Comparison of ENCODE assay signal across 9 cellular contexts in genomic region chr18:13481820-13482640, GRCh38.
DNase-seq lines count a peak whose midpoint lies in the region; ATAC-seq and TF ChIP-seq lines count a peak whose summit lies in the region.
"Had no signal": no experiment of that assay in that cellular context is flagged by ENCODE, and none has a peak within 500 bp of the region (broad histone marks: within the 10 kb centered on the region; RNA-seq: fewer than 3 reads in every experiment).

No MANE protein-coding gene starts in this region.

- H3K9me3 Mint-ChIP-seq in activated CD4-positive, alpha-beta memory T cell treated with anti-CD3 and anti-CD28 coated beads for 36 hours: no peaks in the 10 kb centered on the region
- peaks cover 4% of the 10 kb centered on the region for H3K9me3 Mint-ChIP-seq in activated CD4-positive, alpha-beta memory T cell treated with anti-CD3 and anti-CD28 coated beads, Interleukin-2, amount 10 ng/mL, durations not matched to agents 7 days and 5 days
- H3K9me3 Mint-ChIP-seq in stimulated activated memory B cell treated with anti-CD40 and anti-IgM and Interleukin-4, amounts not matched to agents 10 μg/mL and 1 μg/mL and 100 μg/mL, for 72 hours: no peaks in the 10 kb centered on the region
- H3K9me3 Mint-ChIP-seq in Calu3 (ENCODE audit: low read depth, unreplicated experiment): no peaks in the 10 kb centered on the region

- no peaks in the 10 kb centered on the region for H3K27me3 Mint-ChIP-seq in activated CD4-positive, alpha-beta memory T cell treated with anti-CD3 and anti-CD28 coated beads for 36 hours
- H3K27me3 Mint-ChIP-seq in activated CD4-positive, alpha-beta memory T cell treated with anti-CD3 and anti-CD28 coated beads, Interleukin-2, amount 10 ng/mL, durations not matched to agents 7 days and 5 days: no peaks in the 10 kb centered on the region
- H3K27me3 Mint-ChIP-seq in stimulated activated memory B cell treated with anti-CD40 and anti-IgM and Interleukin-4, amounts not matched to agents 10 μg/mL and 1 μg/mL and 100 μg/mL, for 72 hours: no peaks in the 10 kb centered on the region
- peaks cover 70% of the 10 kb centered on the region for H3K27me3 Mint-ChIP-seq in Calu3 (ENCODE audit: unreplicated experiment)

- no peak for TF ChIP-seq CTCF in Calu3 (IDR thresholded peaks at IDR 0.05; ENCODE audit: unreplicated experiment)

- H3K4me1 Mint-ChIP-seq in activated CD4-positive, alpha-beta memory T cell treated with anti-CD3 and anti-CD28 coated beads for 36 hours (ENCODE audit: low read depth): peaks cover 21% of the 10 kb centered on the region
- H3K4me1 Mint-ChIP-seq in activated CD4-positive, alpha-beta memory T cell treated with anti-CD3 and anti-CD28 coated beads, Interleukin-2, amount 10 ng/mL, durations not matched to agents 7 days and 5 days: peaks cover 3% of the 10 kb centered on the region
- peaks cover 30% of the 10 kb centered on the region for H3K4me1 Mint-ChIP-seq in stimulated activated memory B cell treated with anti-CD40 and anti-IgM and Interleukin-4, amounts not matched to agents 10 μg/mL and 1 μg/mL and 100 μg/mL, for 72 hours
- H3K4me1 Mint-ChIP-seq in Calu3 (ENCODE audit: low read depth, unreplicated experiment): no peaks in the 10 kb centered on the region

- no TSS peak for BruUV-seq in Calu3 (replicated peaks; lab: Mats Ljungman, UMichigan)

- POLR2A ChIA-PET in activated CD4-positive, alpha-beta memory T cell treated with anti-CD3 and anti-CD28 coated beads for 36 hours (lab: Charles Lee): no interaction called here
- POLR2A ChIA-PET in activated CD4-positive, alpha-beta memory T cell treated with anti-CD3 and anti-CD28 coated beads, Interleukin-2, amount 10 ng/mL, durations not matched to agents 7 days and 5 days (lab: Charles Lee): no interaction called here

- ATAC-seq in GM21717 (IDR thresholded peaks at IDR 0.05; ENCODE audit: unreplicated experiment) (peak; percentile 88), HG03460 (IDR thresholded peaks at IDR 0.05; ENCODE audit: unreplicated experiment) (peak; percentile 96)
- peak; percentile 87 for ATAC-seq in stimulated activated memory B cell treated with anti-CD40 and anti-IgM and Interleukin-4, amounts not matched to agents 10 μg/mL and 1 μg/mL and 100 μg/mL, for 72 hours
- ATAC-seq: GM23338 had no signal

- no peak for DNase-seq in activated CD4-positive, alpha-beta memory T cell treated with anti-CD3 and anti-CD28 coated beads for 36 hours
- DNase-seq in activated CD4-positive, alpha-beta memory T cell treated with anti-CD3 and anti-CD28 coated beads, Interleukin-2, amount 10 ng/mL, durations not matched to agents 7 days and 5 days: no peak
- DNase-seq in Calu3 (no peak), T-helper 9 cell (no peak), inferior parietal cortex (ENCODE audit: extremely low spot score) (no peak)

- intact Hi-C loops in activated CD4-positive, alpha-beta memory T cell treated with anti-CD3 and anti-CD28 coated beads for 36 hours (cut with micrococcal nuclease): no loop called here
- intact Hi-C loops in Calu3 (cut with micrococcal nuclease; ENCODE audit: unreplicated experiment): no loop called here

- H3K4me3 Mint-ChIP-seq in activated CD4-positive, alpha-beta memory T cell treated with anti-CD3 and anti-CD28 coated beads for 36 hours: no peak overlapping the region
- no peak overlapping the region for H3K4me3 Mint-ChIP-seq in activated CD4-positive, alpha-beta memory T cell treated with anti-CD3 and anti-CD28 coated beads, Interleukin-2, amount 10 ng/mL, durations not matched to agents 7 days and 5 days
- H3K4me3 Mint-ChIP-seq in stimulated activated memory B cell treated with anti-CD40 and anti-IgM and Interleukin-4, amounts not matched to agents 10 μg/mL and 1 μg/mL and 100 μg/mL, for 72 hours: peak overlapping the region; percentile 55
- H3K4me3 Mint-ChIP-seq in Calu3 (ENCODE audit: low read depth, unreplicated experiment): no peak overlapping the region
- H3K4me3 Mint-ChIP-seq: GM23338 had no signal

- H3K36me3 Mint-ChIP-seq in activated CD4-positive, alpha-beta memory T cell treated with anti-CD3 and anti-CD28 coated beads for 36 hours: peaks cover 2% of the 10 kb centered on the region
- peaks cover 19% of the 10 kb centered on the region for H3K36me3 Mint-ChIP-seq in activated CD4-positive, alpha-beta memory T cell treated with anti-CD3 and anti-CD28 coated beads, Interleukin-2, amount 10 ng/mL, durations not matched to agents 7 days and 5 days (ENCODE audit: low read depth)
- peaks cover 19% of the 10 kb centered on the region for H3K36me3 Mint-ChIP-seq in stimulated activated memory B cell treated with anti-CD40 and anti-IgM and Interleukin-4, amounts not matched to agents 10 μg/mL and 1 μg/mL and 100 μg/mL, for 72 hours
- H3K36me3 Mint-ChIP-seq in Calu3 (ENCODE audit: insufficient read depth, unreplicated experiment): no peaks in the 10 kb centered on the region

- CTCF ChIA-PET in activated CD4-positive, alpha-beta memory T cell treated with anti-CD3 and anti-CD28 coated beads for 36 hours (lab: Charles Lee): interaction anchor here (1.6 kb wide), 1 partner anchor 342 kb away, joined by 3 read pairs; the partner anchor contains the start of gene MC5R
- CTCF ChIA-PET in activated CD4-positive, alpha-beta memory T cell treated with anti-CD3 and anti-CD28 coated beads, Interleukin-2, amount 10 ng/mL, durations not matched to agents 7 days and 5 days (lab: Charles Lee): no interaction called here
- CTCF ChIA-PET in Calu3 (lab: Charles Lee): no interaction called here

- H3K27ac Mint-ChIP-seq in activated CD4-positive, alpha-beta memory T cell treated with anti-CD3 and anti-CD28 coated beads for 36 hours: peak overlapping the region; percentile 46
- no peak overlapping the region for H3K27ac Mint-ChIP-seq in activated CD4-positive, alpha-beta memory T cell treated with anti-CD3 and anti-CD28 coated beads, Interleukin-2, amount 10 ng/mL, durations not matched to agents 7 days and 5 days
- peak overlapping the region; percentile 81 for H3K27ac Mint-ChIP-seq in stimulated activated memory B cell treated with anti-CD40 and anti-IgM and Interleukin-4, amounts not matched to agents 10 μg/mL and 1 μg/mL and 100 μg/mL, for 72 hours
- no peak overlapping the region for H3K27ac Mint-ChIP-seq in Calu3 (ENCODE audit: unreplicated experiment)
- H3K27ac Mint-ChIP-seq: GM23338 had no signal

Comparison
In these comparisons a context has a peak if more than half of its experiments do, and no peak if none do; other contexts are left out.
1. H3K27ac Mint-ChIP-seq: peak in activated CD4-positive, alpha-beta memory T cell treated with anti-CD3 and anti-CD28 coated beads for 36 hours (single experiment) and stimulated activated memory B cell treated with anti-CD40 and anti-IgM and Interleukin-4, amounts not matched to agents 10 μg/mL and 1 μg/mL and 100 μg/mL, for 72 hours (single experiment); none in activated CD4-positive, alpha-beta memory T cell treated with anti-CD3 and anti-CD28 coated beads, Interleukin-2, amount 10 ng/mL, durations not matched to agents 7 days and 5 days (single experiment) and Calu3 (single experiment).
2. Peak in every context shown above with its lines, with median percentiles within 50 percentile points of each other: ATAC-seq.